26 cellular contexts compared by ENCODE assay signal in the genomic region with DNA sequence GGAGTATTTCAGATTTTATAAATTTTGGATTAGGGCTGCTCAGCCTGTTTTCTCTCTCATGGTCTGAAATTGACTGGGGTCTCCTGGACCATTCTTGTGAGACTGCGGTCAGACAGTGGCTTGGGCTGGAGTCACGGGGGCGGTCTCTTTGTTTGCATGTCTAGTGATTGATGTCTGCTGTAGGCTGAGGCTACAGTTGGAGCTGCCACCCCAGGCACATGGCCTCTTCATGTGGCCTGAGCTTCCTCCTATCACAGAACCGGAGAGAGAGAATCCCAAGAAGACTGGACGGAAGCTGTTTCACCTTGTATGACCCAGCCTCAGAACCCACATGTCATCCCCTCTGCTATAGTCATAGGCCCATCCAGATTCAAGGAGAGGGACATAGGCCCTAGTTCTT.
"Had no signal": no experiment of that assay in that cellular context is flagged by ENCODE, and none has a peak within 500 bp of the region (broad histone marks: within the 10 kb centered on the region; RNA-seq: fewer than 3 reads in every experiment).

No MANE protein-coding gene starts in this region.

- ATAC-seq: heart right ventricle; mucosa of descending colon; naive thymus-derived CD4-positive, alpha-beta T cell; natural killer cell treated with Interleukin-12 subunit alpha and Interleukin-12 subunit beta and Interleukin-15 and Interleukin-18, amount 100 ng/mL, for 72 hours; right lobe of liver had no signal

- H3K79me2 ChIP-seq: hepatocyte had no signal

- H3K9me3 ChIP-seq: heart right ventricle, left ventricle myocardium inferior, mucosa of descending colon, neutrophil, ovary, right atrium auricular region, right lobe of liver, suprapubic skin, tibial nerve, vagina had no signal

- H3K27me3 Mint-ChIP-seq: progenitor cell of endocrine pancreas, type B pancreatic cell had no signal

- H3K36me3 ChIP-seq: neutrophil, ovary, right atrium auricular region, right lobe of liver, suprapubic skin, tibial nerve, vagina had no signal

- H3K4me3 Mint-ChIP-seq: naive thymus-derived CD4-positive, alpha-beta T cell; natural killer cell treated with Interleukin-12 subunit alpha and Interleukin-12 subunit beta and Interleukin-15 and Interleukin-18, amount 100 ng/mL, for 72 hours; stimulated activated naive CD8-positive, alpha-beta T cell treated with anti-CD3 and anti-CD28 coated beads, Interleukin-15, Interleukin-2, amounts not matched to agents 100 ng/mL and 50 ng/mL, for 24 hours; type B pancreatic cell had no signal

- H3K27ac ChIP-seq: heart right ventricle, hepatocyte, left ventricle myocardium inferior, neutrophil, ovary, right atrium auricular region, right lobe of liver, skin epidermis, suprapubic skin, tibial nerve, vagina had no signal

- H3K9me3 Mint-ChIP-seq: natural killer cell treated with Interleukin-12 subunit alpha and Interleukin-12 subunit beta and Interleukin-15 and Interleukin-18, amount 100 ng/mL, for 72 hours; type B pancreatic cell had no signal

- H3K27ac Mint-ChIP-seq: natural killer cell treated with Interleukin-12 subunit alpha and Interleukin-12 subunit beta and Interleukin-15 and Interleukin-18, amount 100 ng/mL, for 72 hours; progenitor cell of endocrine pancreas; stimulated activated naive CD8-positive, alpha-beta T cell treated with anti-CD3 and anti-CD28 coated beads, Interleukin-15, Interleukin-2, amounts not matched to agents 100 ng/mL and 50 ng/mL, for 24 hours; type B pancreatic cell had no signal

- H2AFZ ChIP-seq: hepatocyte had no signal

- H3K36me3 Mint-ChIP-seq: natural killer cell treated with Interleukin-12 subunit alpha and Interleukin-12 subunit beta and Interleukin-15 and Interleukin-18, amount 100 ng/mL, for 72 hours; type B pancreatic cell had no signal

- DNase-seq: heart right ventricle; islet precursor cell; left ventricle myocardium inferior; midbrain; mucosa of descending colon; naive thymus-derived CD4-positive, alpha-beta T cell; occipital lobe; ovary; stimulated activated CD4-positive, alpha-beta T cell treated with anti-CD3 and anti-CD28 coated beads, Interleukin-12 subunit alpha, Interleukin-12 subunit beta, amount 100 ng/mL, for 4 hours; stimulated activated CD4-positive, alpha-beta T cell treated with anti-CD3 and anti-CD28 coated beads, Interleukin-15, amount 100 ng/mL, for 24 hours; stimulated activated CD4-positive, alpha-beta T cell treated with anti-CD3 and anti-CD28 coated beads, Interleukin-2, amount 100 ng/mL, for 24 hours; stimulated activated CD4-positive, alpha-beta T cell treated with anti-CD3 and anti-CD28 coated beads, Interleukin-4, amount 100 ng/mL, for 1 hour; stimulated activated naive CD4-positive, alpha-beta T cell had no signal

- H3K4me3 ChIP-seq: heart right ventricle, hepatocyte, left ventricle myocardium inferior, lung, mucosa of descending colon, ovary, right atrium auricular region, right lobe of liver, skin epidermis, suprapubic skin, tibial nerve, vagina had no signal

- H3K27me3 ChIP-seq: heart right ventricle, hepatocyte, neutrophil, ovary, right atrium auricular region, right lobe of liver, suprapubic skin, tibial nerve, vagina had no signal

- H3K4me2 ChIP-seq: hepatocyte had no signal
